Comparison of ENCODE assay signal across 13 cellular contexts in genomic region chr5:126100767-126101166, GRCh38.
DNase-seq lines count a peak whose midpoint lies in the region; ATAC-seq and TF ChIP-seq lines count a peak whose summit lies in the region.
"Had no signal": no experiment of that assay in that cellular context is flagged by ENCODE, and none has a peak within 500 bp of the region (broad histone marks: within the 10 kb centered on the region; RNA-seq: fewer than 3 reads in every experiment).

No MANE protein-coding gene starts in this region.

- peaks cover 4% of the 10 kb centered on the region for H3K27me3 Mint-ChIP-seq in glutamatergic neuron (ENCODE audit: unreplicated experiment)

- no peaks in the 10 kb centered on the region for H3K27me3 ChIP-seq in AG04450 (ENCODE audit: control insufficient read depth, insufficient read depth, low read length)

- POLR2A ChIA-PET in AG04450 (lab: Yijun Ruan, JAX) = no interaction called here

- no peak for ATAC-seq in mucosa of descending colon

- no peaks in the 10 kb centered on the region for H3K36me3 ChIP-seq in mucosa of descending colon (ENCODE audit: low read depth)

- DNase-seq in AG04450 (ENCODE audit: low read depth, low spot score) (no peak), GM12865 (ENCODE audit: low read depth) (no peak), SK-MEL-5 (ENCODE audit: low read depth, low spot score) (peak; percentile 57), glutamatergic neuron (peak; percentile 26), NCI-H146 (lab: John Stamatoyannopoulos, UW) (no peak), UCSD-AML1 (lab: John Stamatoyannopoulos, UW; ENCODE audit: unreplicated experiment) (no peak), mucosa of descending colon (no peak), middle frontal gyrus (ENCODE audit: extremely low spot score, low spot score) (no peak)
- DNase-seq: activated CD4-positive, CD25-positive, alpha-beta regulatory T cell treated with anti-CD3 and anti-CD28 coated beads, Interleukin-2, amount 50 U/mL, for 72 hours; activated effector memory CD4-positive, alpha-beta T cell treated with anti-CD3 and anti-CD28 coated beads, Interleukin-2, amount 50 U/mL, for 16 hours; NCI-H1417 treated with DMSO at 0.1 percent for 48 hours; occipital lobe; stimulated activated CD4-positive, alpha-beta T cell treated with anti-CD3 and anti-CD28 coated beads, Interleukin-2, amount 100 ng/mL, for 48 hours had no signal

- H3K9me3 ChIP-seq in AG04450 (ENCODE audit: control insufficient read depth, insufficient read depth, low read length) = no peaks in the 10 kb centered on the region; the same call in 1 of the 2 replicates
- H3K9me3 ChIP-seq in mucosa of descending colon = no peaks in the 10 kb centered on the region

- peaks cover 14% of the 10 kb centered on the region for H3K4me1 Mint-ChIP-seq in glutamatergic neuron (ENCODE audit: low read depth, unreplicated experiment)

- H3K36me3 Mint-ChIP-seq in glutamatergic neuron (ENCODE audit: unreplicated experiment) = peaks cover 7% of the 10 kb centered on the region

- no peak overlapping the region for H3K27ac ChIP-seq in AG04450 (ENCODE audit: low read depth, low read length)

- H3K4me3 ChIP-seq in AG04450 (ENCODE audit: low read depth, low read length) (no peak overlapping the region), GM12865 (ENCODE audit: low read depth, low read length) (no peak overlapping the region), mucosa of descending colon (no peak overlapping the region)

- peaks cover 3% of the 10 kb centered on the region for H3K9me3 Mint-ChIP-seq in glutamatergic neuron (ENCODE audit: unreplicated experiment)

- H3K4me1 ChIP-seq in mucosa of descending colon (ENCODE audit: low read depth) = no peaks in the 10 kb centered on the region

- in situ Hi-C loops in SK-MEL-5 (cut with HindIII; ENCODE audit: low pct_unique_long_range_greater_than_20kb, low sequenced_read_pairs) = no loop called here

- no peak overlapping the region for H3K4me3 Mint-ChIP-seq in glutamatergic neuron (ENCODE audit: unreplicated experiment)

- TF ChIP-seq CTCF in AG04450 (IDR thresholded peaks at IDR 0.05; ENCODE audit: low read depth, low read length) (peak; percentile 49), GM12865 (IDR thresholded peaks at IDR 0.05; ENCODE audit: insufficient read depth, low read depth, low read length, missing control alignments) (peak; percentile 41), glutamatergic neuron (IDR thresholded peaks at IDR 0.05; ENCODE audit: partially characterized antibody, unreplicated experiment) (peak; percentile 64), mucosa of descending colon (IDR thresholded peaks at IDR 0.05) (no peak)

- intact Hi-C loops in mucosa of descending colon (cut with DNase I, micrococcal nuclease) = no loop called here

- CTCF ChIA-PET in AG04450 (lab: Charles Lee) = interaction anchor here (0.6 to 1.3 kb wide), 2 partner anchors 17 to 1273 kb away, joined by 3 to 7 read pairs; no protein-coding TSS in a partner anchor

- H3K27ac Mint-ChIP-seq in glutamatergic neuron (ENCODE audit: unreplicated experiment) = no peak overlapping the region

Comparison
In these comparisons a context has a peak if more than half of its experiments do, and no peak if none do; other contexts are left out.
1. DNase-seq: peak in SK-MEL-5 (single experiment) and glutamatergic neuron (single experiment); none in AG04450 (single experiment), GM12865 (single experiment), NCI-H146 (single experiment), UCSD-AML1 (single experiment), mucosa of descending colon (0 of 3) and middle frontal gyrus (single experiment).